In the genomic region with DNA sequence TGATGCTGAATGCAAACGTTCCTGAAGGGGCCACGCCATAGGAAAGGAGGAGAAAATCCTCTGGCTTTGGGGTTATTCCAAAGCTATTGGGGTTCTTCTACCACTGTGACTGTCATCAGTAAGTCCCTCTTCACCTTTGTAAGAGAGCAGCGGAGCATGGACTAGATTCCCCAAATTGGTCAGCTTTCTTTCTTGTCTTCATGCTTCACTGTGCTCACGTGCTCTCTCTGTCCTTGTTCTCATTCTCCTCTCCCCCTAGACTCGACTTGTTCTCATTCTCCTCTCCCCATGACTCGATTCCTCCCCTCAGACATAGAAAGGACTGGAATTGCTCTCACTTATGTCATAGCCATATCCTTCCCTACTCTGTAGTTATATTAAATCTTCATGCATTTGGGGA, we compare ENCODE assay signal across 19 cellular contexts. TPM values are rescaled to one million over a fixed set of nuclear protein-coding genes. Genes with fewer than 3 reads are reported as not detected.
A peak's percentile ranks its signal among the peaks of the same experiment; 100 is the strongest.
DNase-seq lines count a peak whose midpoint lies in the region; ATAC-seq lines count a peak whose summit lies in the region.
"Had no signal": no experiment of that assay in that cellular context is flagged by ENCODE, and none has a peak within 500 bp of the region (broad histone marks: within the 10 kb centered on the region; RNA-seq: fewer than 3 reads in every experiment).

No MANE protein-coding gene starts in this region.

- H3K36me3 Mint-ChIP-seq in natural killer cell treated with Interleukin-12 subunit alpha and Interleukin-12 subunit beta and Interleukin-15 and Interleukin-18, amount 100 ng/mL, for 72 hours = no peaks in the 10 kb centered on the region
- H3K36me3 Mint-ChIP-seq: activated CD4-positive, alpha-beta memory T cell treated with anti-CD3 and anti-CD28 coated beads for 36 hours had no signal

- H3K4me3 Mint-ChIP-seq in natural killer cell treated with Interleukin-12 subunit alpha and Interleukin-12 subunit beta and Interleukin-15 and Interleukin-18, amount 100 ng/mL, for 72 hours = no peak overlapping the region
- H3K4me3 Mint-ChIP-seq: activated CD4-positive, alpha-beta memory T cell treated with anti-CD3 and anti-CD28 coated beads for 36 hours; activated T-helper 17 cell treated with anti-CD3 and anti-CD28 coated beads, Interleukin-2, amount 50 U/mL, for 72 hours; HFFc6; stimulated activated naive CD8-positive, alpha-beta T cell treated with anti-CD3 and anti-CD28 coated beads, Interleukin-15, amount 100 ng/mL, for 72 hours had no signal

- H3K4me1 Mint-ChIP-seq in natural killer cell treated with Interleukin-12 subunit alpha and Interleukin-12 subunit beta and Interleukin-15 and Interleukin-18, amount 100 ng/mL, for 72 hours (ENCODE audit: low read depth in 2 of 2) = no peaks in the 10 kb centered on the region
- H3K4me1 Mint-ChIP-seq: activated T-helper 17 cell treated with anti-CD3 and anti-CD28 coated beads, Interleukin-2, amount 50 U/mL, for 72 hours; stimulated activated naive CD8-positive, alpha-beta T cell treated with anti-CD3 and anti-CD28 coated beads, Interleukin-15, amount 100 ng/mL, for 72 hours had no signal

- no peak overlapping the region for H3K27ac Mint-ChIP-seq in natural killer cell treated with Interleukin-12 subunit alpha and Interleukin-12 subunit beta and Interleukin-15 and Interleukin-18, amount 100 ng/mL, for 72 hours
- H3K27ac Mint-ChIP-seq: activated CD4-positive, alpha-beta memory T cell treated with anti-CD3 and anti-CD28 coated beads for 36 hours; activated T-helper 17 cell treated with anti-CD3 and anti-CD28 coated beads, Interleukin-2, amount 50 U/mL, for 72 hours; HFFc6 had no signal

- ATAC-seq in GM18873 (IDR thresholded peaks at IDR 0.05; ENCODE audit: low FRiP score, unreplicated experiment) = peak; percentile 57
- peak; percentile 70 for ATAC-seq in GM21576 (IDR thresholded peaks at IDR 0.05; ENCODE audit: unreplicated experiment)
- ATAC-seq in HG03025 (IDR thresholded peaks at IDR 0.05; ENCODE audit: low FRiP score, unreplicated experiment) = peak; percentile 57
- no peak for ATAC-seq in HG03108 (IDR thresholded peaks at IDR 0.05; ENCODE audit: unreplicated experiment)
- no peak for ATAC-seq in natural killer cell treated with Interleukin-12 subunit alpha and Interleukin-12 subunit beta and Interleukin-15 and Interleukin-18, amount 100 ng/mL, for 72 hours
- ATAC-seq: activated T-helper 17 cell treated with anti-CD3 and anti-CD28 coated beads, Interleukin-2, amount 50 U/mL, for 72 hours; Panc1; stimulated activated naive CD8-positive, alpha-beta T cell treated with anti-CD3 and anti-CD28 coated beads, Interleukin-15, amount 100 ng/mL, for 72 hours had no signal

- no peaks in the 10 kb centered on the region for H3K9me3 Mint-ChIP-seq in natural killer cell treated with Interleukin-12 subunit alpha and Interleukin-12 subunit beta and Interleukin-15 and Interleukin-18, amount 100 ng/mL, for 72 hours
- H3K9me3 Mint-ChIP-seq: activated CD4-positive, alpha-beta memory T cell treated with anti-CD3 and anti-CD28 coated beads for 36 hours; activated T-helper 17 cell treated with anti-CD3 and anti-CD28 coated beads, Interleukin-2, amount 50 U/mL, for 72 hours; HFFc6; stimulated activated naive CD8-positive, alpha-beta T cell treated with anti-CD3 and anti-CD28 coated beads, Interleukin-15, amount 100 ng/mL, for 72 hours had no signal

- peaks cover 7 to 15% of the 10 kb centered on the region in 2 donors for H3K27me3 Mint-ChIP-seq in natural killer cell treated with Interleukin-12 subunit alpha and Interleukin-12 subunit beta and Interleukin-15 and Interleukin-18, amount 100 ng/mL, for 72 hours
- H3K27me3 Mint-ChIP-seq: activated CD4-positive, alpha-beta memory T cell treated with anti-CD3 and anti-CD28 coated beads for 36 hours; stimulated activated naive CD8-positive, alpha-beta T cell treated with anti-CD3 and anti-CD28 coated beads, Interleukin-15, amount 100 ng/mL, for 72 hours had no signal

- no peak for DNase-seq in stimulated activated CD8-positive, alpha-beta memory T cell treated with anti-CD3 and anti-CD28 coated beads, Interleukin-4, amount 100 ng/mL, for 48 hours
- DNase-seq in natural killer cell treated with Interleukin-12 subunit alpha and Interleukin-12 subunit beta and Interleukin-15 and Interleukin-18, amount 100 ng/mL, for 72 hours (ENCODE audit: low spot score) = no peak
- no peak for DNase-seq in GM03348 (ENCODE audit: low spot score)
- DNase-seq: activated CD4-positive, alpha-beta memory T cell treated with anti-CD3 and anti-CD28 coated beads for 36 hours; amniotic stem cell; cerebellar nuclear complex; DMS153; HFFc6; NCI-H1694 treated with DMSO at 0.1 percent for 48 hours; NCI-H524 treated with DMSO at 0.1 percent for 48 hours; spleen; stimulated activated naive CD8-positive, alpha-beta T cell treated with anti-CD3 and anti-CD28 coated beads, Interleukin-15, amount 100 ng/mL, for 72 hours; uterus had no signal

RNA-seq across cellular contexts. Expression of a gene that starts 54.8 kb away (rescaled TPM):
- total RNA-seq in natural killer cell treated with Interleukin-12 subunit alpha and Interleukin-12 subunit beta and Interleukin-15 and Interleukin-18, amount 100 ng/mL, for 72 hours = not detected

Comparison
In these comparisons a context has a peak if more than half of its experiments do, and no peak if none do; other contexts are left out.
1. ATAC-seq: peak in GM18873 (single experiment), GM21576 (single experiment) and HG03025 (single experiment); none in HG03108 (single experiment) and natural killer cell treated with Interleukin-12 subunit alpha and Interleukin-12 subunit beta and Interleukin-15 and Interleukin-18, amount 100 ng/mL, for 72 hours (0 of 2).